ENCODE assay signal across 13 cellular contexts in genomic region chr5:129243058-129243457, GRCh38.
DNase-seq lines count a peak whose midpoint lies in the region; ATAC-seq and TF ChIP-seq lines count a peak whose summit lies in the region.
"Had no signal": no experiment of that assay in that cellular context is flagged by ENCODE, and none has a peak within 500 bp of the region (broad histone marks: within the 10 kb centered on the region; RNA-seq: fewer than 3 reads in every experiment).

No MANE protein-coding gene starts in this region.

- H3K9me3 ChIP-seq in cardiac muscle cell (ENCODE audit: low read depth) (no peaks in the 10 kb centered on the region), smooth muscle cell (replicated peaks; ENCODE audit: low read depth) (no peaks in the 10 kb centered on the region)

- H3K4me1 ChIP-seq in cardiac muscle cell (ENCODE audit: low read depth): peaks cover 13% of the 10 kb centered on the region
- H3K4me1 ChIP-seq in smooth muscle cell (ENCODE audit: low read depth): peaks cover 3% of the 10 kb centered on the region

- H3K4me2 ChIP-seq in smooth muscle cell: no peak overlapping the region

- H3K36me3 ChIP-seq in cardiac muscle cell (no peaks in the 10 kb centered on the region), smooth muscle cell (ENCODE audit: low read depth) (no peaks in the 10 kb centered on the region)

- TF ChIP-seq CTCF in cardiac muscle cell (IDR thresholded peaks at IDR 0.05; ENCODE audit: low read depth, low read length): no peak
- no peak for TF ChIP-seq CTCF in smooth muscle cell (IDR thresholded peaks at IDR 0.05; ENCODE audit: borderline replicate concordance, insufficient read depth, poor library complexity, severe bottlenecking)

- no peak overlapping the region for H3K4me3 ChIP-seq in cardiac muscle cell
- no peak overlapping the region for H3K4me3 ChIP-seq in smooth muscle cell

- H3K79me2 ChIP-seq in smooth muscle cell (ENCODE audit: low read depth): no peaks in the 10 kb centered on the region

- H3K27me3 ChIP-seq in cardiac muscle cell (no peaks in the 10 kb centered on the region), smooth muscle cell (ENCODE audit: low read depth) (no peaks in the 10 kb centered on the region)

- H3K27ac ChIP-seq in cardiac muscle cell (no peak overlapping the region), smooth muscle cell (ENCODE audit: low read depth) (peak overlapping the region; percentile 27)

- ATAC-seq in HG03342 (IDR thresholded peaks at IDR 0.05; ENCODE audit: unreplicated experiment): no peak

- H3F3A ChIP-seq in smooth muscle cell (ENCODE audit: low read depth): no peaks in the 10 kb centered on the region

- WGBS in smooth muscle cell (ENCODE audit: low lambda C conversion rate): 38% methylated on average over 1 of the region's 1 CpG

- H3K9ac ChIP-seq in smooth muscle cell (ENCODE audit: low read depth): no peak overlapping the region

- DNase-seq in NCI-H2171 treated with DMSO at 0.1 percent for 48 hours (lab: John Stamatoyannopoulos, UW): peak; percentile 3
- no peak for DNase-seq in NCI-H2171 (lab: John Stamatoyannopoulos, UW)
- peak; percentile 40 for DNase-seq in fibroblast of gingiva (ENCODE audit: low read depth)
- peak; percentile 3 to 73 for DNase-seq in cardiac muscle cell (ENCODE audit: low read depth in 1 of 2, low spot score in 1 of 2)
- DNase-seq in smooth muscle cell (lab: John Stamatoyannopoulos, UW; ENCODE audit: unreplicated experiment): no peak
- no peak for DNase-seq in activated T-cell treated with anti-CD3 and anti-CD28 coated beads, Interleukin-2, amount 50 U/mL, for 1 hour
- no peak for DNase-seq in activated CD8-positive, alpha-beta memory T cell treated with anti-CD3 and anti-CD28 coated beads, Interleukin-2, amount 50 U/mL, for 4 hours
- DNase-seq: CD4-positive, alpha-beta T cell; H7; NCI-H187; NK-92 treated with Interleukin-12 subunit alpha and Interleukin-12 subunit beta, amount 100 ng/mL, for 24 hours; RPMI8226 had no signal

- no peaks in the 10 kb centered on the region for H4K20me1 ChIP-seq in smooth muscle cell (ENCODE audit: low read depth)

- H2AFZ ChIP-seq in smooth muscle cell (ENCODE audit: low read depth): no peak overlapping the region

Comparison
In these comparisons a context has a peak if more than half of its experiments do, and no peak if none do; other contexts are left out.
1. DNase-seq: peak in NCI-H2171 treated with DMSO at 0.1 percent for 48 hours (single experiment), fibroblast of gingiva (single experiment) and cardiac muscle cell (2 of 2); none in NCI-H2171 (single experiment), smooth muscle cell (single experiment), activated T-cell treated with anti-CD3 and anti-CD28 coated beads, Interleukin-2, amount 50 U/mL, for 1 hour (single experiment) and activated CD8-positive, alpha-beta memory T cell treated with anti-CD3 and anti-CD28 coated beads, Interleukin-2, amount 50 U/mL, for 4 hours (single experiment).